3 cellular contexts compared by ENCODE assay signal in genomic region chr10:71144824-71145223, GRCh38.
"Had no signal": no experiment of that assay in that cellular context is flagged by ENCODE, and none has a peak within 500 bp of the region (broad histone marks: within the 10 kb centered on the region; RNA-seq: fewer than 3 reads in every experiment).

No MANE protein-coding gene starts in this region.

- DNase-seq: GDM1, GF-D8 had no signal

- ATAC-seq: GM12878 had no signal
